Comparison of ENCODE assay signal across 1 cellular context in the genomic region with DNA sequence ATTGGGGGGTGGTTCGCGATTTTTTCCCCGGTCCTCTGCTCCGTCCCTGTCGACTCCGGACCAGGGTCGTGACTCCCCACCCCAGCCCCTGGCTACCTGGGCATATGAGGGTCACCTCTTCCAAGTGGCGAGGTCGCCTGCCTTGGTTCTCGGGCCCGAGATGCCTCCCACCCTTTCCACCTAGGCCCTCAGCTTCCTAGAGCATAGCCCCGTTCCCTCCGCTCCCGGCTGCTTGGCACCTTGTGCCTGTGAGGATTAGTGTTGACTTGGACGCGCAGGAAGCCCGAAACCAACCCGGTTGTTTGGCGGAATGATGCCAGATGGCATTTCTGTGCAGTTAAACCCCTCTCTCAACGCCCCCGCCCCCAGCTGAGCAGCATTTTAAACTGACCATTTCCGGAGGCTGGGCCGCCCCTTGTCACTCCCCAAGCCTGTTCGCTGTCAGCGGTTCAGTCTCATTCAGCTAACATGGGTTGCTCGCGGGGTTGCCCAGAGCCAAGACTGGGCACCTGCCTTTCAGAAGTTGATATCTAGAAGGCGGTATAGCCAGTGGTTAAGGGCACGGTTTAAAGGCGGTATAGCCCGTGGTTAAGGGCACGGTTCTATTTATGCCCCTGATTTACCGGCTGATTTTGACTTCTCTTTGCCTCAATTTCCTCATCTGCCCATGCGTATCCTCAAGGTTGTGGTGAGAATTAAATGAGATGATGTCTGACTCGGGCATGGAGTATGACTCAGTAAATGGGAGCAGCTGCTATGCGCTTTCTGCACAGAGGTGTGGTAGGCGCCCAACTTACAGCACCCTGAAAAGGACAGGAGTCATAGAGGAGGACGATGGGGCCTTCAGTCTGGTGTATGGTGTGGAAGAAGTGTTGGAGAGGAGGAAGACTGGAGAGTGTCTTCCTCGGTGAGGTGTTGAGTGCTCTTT.
TF ChIP-seq lines count a peak whose summit lies in the region.

No MANE protein-coding gene starts in this region.

TF ChIP-seq in HepG2, 621 proteins besides CTCF, POLR2A, EP300 and RAD21 (continued from another document and continues in another):
- TF ChIP-seq, protein P1, sequence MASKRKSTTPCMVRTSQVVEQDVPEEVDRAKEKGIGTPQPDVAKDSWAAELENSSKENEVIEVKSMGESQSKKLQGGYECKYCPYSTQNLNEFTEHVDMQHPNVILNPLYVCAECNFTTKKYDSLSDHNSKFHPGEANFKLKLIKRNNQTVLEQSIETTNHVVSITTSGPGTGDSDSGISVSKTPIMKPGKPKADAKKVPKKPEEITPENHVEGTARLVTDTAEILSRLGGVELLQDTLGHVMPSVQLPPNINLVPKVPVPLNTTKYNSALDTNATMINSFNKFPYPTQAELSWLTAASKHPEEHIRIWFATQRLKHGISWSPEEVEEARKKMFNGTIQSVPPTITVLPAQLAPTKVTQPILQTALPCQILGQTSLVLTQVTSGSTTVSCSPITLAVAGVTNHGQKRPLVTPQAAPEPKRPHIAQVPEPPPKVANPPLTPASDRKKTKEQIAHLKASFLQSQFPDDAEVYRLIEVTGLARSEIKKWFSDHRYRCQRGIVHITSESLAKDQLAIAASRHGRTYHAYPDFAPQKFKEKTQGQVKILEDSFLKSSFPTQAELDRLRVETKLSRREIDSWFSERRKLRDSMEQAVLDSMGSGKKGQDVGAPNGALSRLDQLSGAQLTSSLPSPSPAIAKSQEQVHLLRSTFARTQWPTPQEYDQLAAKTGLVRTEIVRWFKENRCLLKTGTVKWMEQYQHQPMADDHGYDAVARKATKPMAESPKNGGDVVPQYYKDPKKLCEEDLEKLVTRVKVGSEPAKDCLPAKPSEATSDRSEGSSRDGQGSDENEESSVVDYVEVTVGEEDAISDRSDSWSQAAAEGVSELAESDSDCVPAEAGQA (IDR thresholded peaks at IDR 0.05; ENCODE audit: low read depth) = no peak
- TF ChIP-seq, protein P1 (CRISPR knock-in tag; IDR thresholded peaks at IDR 0.05; ENCODE audit: borderline replicate concordance) = no peak
- TF ChIP-seq ZNF567 (CRISPR knock-in tag; IDR thresholded peaks at IDR 0.05; ENCODE audit: borderline replicate concordance) (peak; percentile 38; the same call in 1 of the 2 replicates), FOXO4 (CRISPR knock-in tag; conservative IDR thresholded peaks at IDR 0.05) (no peak), ZNF337 (CRISPR knock-in tag; IDR thresholded peaks at IDR 0.05; ENCODE audit: borderline replicate concordance, low read depth) (peak; percentile 45; the same call in 1 of the 2 replicates), FIP1L1 (IDR thresholded peaks at IDR 0.05; ENCODE audit: borderline replicate concordance, insufficient read depth, low read depth, low read length) (no peak), ZNF780A (CRISPR knock-in tag; IDR thresholded peaks at IDR 0.05) (no peak), ZNF883 (CRISPR knock-in tag; IDR thresholded peaks at IDR 0.05; ENCODE audit: not compliant biosample characterization) (no peak), MED8 (CRISPR knock-in tag; IDR thresholded peaks at IDR 0.05; ENCODE audit: insufficient replicate concordance) (peak; percentile 72), GATAD1 (CRISPR knock-in tag; IDR thresholded peaks at IDR 0.05) (no peak), ZNF225 (CRISPR knock-in tag; IDR thresholded peaks at IDR 0.05) (peak; percentile 65; the same call in 1 of the 2 replicates), ZNF562 (CRISPR knock-in tag; IDR thresholded peaks at IDR 0.05; ENCODE audit: borderline replicate concordance) (no peak), ZNF136 (CRISPR knock-in tag; IDR thresholded peaks at IDR 0.05; ENCODE audit: low read depth) (no peak), RARG (CRISPR knock-in tag; IDR thresholded peaks at IDR 0.05; ENCODE audit: low read depth) (no peak), TSC22D2 (CRISPR knock-in tag; IDR thresholded peaks at IDR 0.05; ENCODE audit: borderline replicate concordance) (no peak), PBX3 (CRISPR knock-in tag; IDR thresholded peaks at IDR 0.05; ENCODE audit: borderline replicate concordance) (no peak), TRIM24 (CRISPR knock-in tag; IDR thresholded peaks at IDR 0.05) (no peak), TFAP4 (IDR thresholded peaks at IDR 0.05; ENCODE audit: borderline replicate concordance, low read depth) (peak; percentile 44; the same call in 1 of the 2 replicates), HHEX (CRISPR knock-in tag; IDR thresholded peaks at IDR 0.05) (no peak), ZNF468 (CRISPR knock-in tag; IDR thresholded peaks at IDR 0.05) (0 out of 2 replicates have a peak, but pooled peaks have one; percentile 35), ZNF549 (CRISPR knock-in tag; IDR thresholded peaks at IDR 0.05) (no peak), ZIK1 (CRISPR knock-in tag; IDR thresholded peaks at IDR 0.05; ENCODE audit: borderline replicate concordance, low read depth) (no peak), ZSCAN29 (CRISPR knock-in tag; conservative IDR thresholded peaks at IDR 0.05) (no peak), ZNF503 (CRISPR knock-in tag; IDR thresholded peaks at IDR 0.05) (no peak)
- TF ChIP-seq, protein P2, sequence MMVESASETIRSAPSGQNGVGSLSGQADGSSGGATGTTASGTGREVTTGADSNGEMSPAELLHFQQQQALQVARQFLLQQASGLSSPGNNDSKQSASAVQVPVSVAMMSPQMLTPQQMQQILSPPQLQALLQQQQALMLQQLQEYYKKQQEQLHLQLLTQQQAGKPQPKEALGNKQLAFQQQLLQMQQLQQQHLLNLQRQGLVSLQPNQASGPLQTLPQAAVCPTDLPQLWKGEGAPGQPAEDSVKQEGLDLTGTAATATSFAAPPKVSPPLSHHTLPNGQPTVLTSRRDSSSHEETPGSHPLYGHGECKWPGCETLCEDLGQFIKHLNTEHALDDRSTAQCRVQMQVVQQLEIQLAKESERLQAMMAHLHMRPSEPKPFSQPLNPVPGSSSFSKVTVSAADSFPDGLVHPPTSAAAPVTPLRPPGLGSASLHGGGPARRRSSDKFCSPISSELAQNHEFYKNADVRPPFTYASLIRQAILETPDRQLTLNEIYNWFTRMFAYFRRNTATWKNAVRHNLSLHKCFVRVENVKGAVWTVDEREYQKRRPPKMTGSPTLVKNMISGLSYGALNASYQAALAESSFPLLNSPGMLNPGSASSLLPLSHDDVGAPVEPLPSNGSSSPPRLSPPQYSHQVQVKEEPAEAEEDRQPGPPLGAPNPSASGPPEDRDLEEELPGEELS (CRISPR knock-in tag; IDR thresholded peaks at IDR 0.05) = no peak
- TF ChIP-seq, protein P3, sequence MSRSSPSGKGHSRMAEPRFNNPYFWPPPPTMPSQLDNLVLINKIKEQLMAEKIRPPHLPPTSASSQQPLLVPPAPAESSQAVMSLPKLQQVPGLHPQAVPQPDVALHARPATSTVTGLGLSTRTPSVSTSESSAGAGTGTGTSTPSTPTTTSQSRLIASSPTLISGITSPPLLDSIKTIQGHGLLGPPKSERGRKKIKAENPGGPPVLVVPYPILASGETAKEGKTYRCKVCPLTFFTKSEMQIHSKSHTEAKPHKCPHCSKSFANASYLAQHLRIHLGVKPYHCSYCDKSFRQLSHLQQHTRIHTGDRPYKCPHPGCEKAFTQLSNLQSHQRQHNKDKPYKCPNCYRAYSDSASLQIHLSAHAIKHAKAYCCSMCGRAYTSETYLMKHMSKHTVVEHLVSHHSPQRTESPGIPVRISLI (CRISPR knock-in tag; IDR thresholded peaks at IDR 0.05; ENCODE audit: borderline replicate concordance) = no peak
- TF ChIP-seq, protein P4, sequence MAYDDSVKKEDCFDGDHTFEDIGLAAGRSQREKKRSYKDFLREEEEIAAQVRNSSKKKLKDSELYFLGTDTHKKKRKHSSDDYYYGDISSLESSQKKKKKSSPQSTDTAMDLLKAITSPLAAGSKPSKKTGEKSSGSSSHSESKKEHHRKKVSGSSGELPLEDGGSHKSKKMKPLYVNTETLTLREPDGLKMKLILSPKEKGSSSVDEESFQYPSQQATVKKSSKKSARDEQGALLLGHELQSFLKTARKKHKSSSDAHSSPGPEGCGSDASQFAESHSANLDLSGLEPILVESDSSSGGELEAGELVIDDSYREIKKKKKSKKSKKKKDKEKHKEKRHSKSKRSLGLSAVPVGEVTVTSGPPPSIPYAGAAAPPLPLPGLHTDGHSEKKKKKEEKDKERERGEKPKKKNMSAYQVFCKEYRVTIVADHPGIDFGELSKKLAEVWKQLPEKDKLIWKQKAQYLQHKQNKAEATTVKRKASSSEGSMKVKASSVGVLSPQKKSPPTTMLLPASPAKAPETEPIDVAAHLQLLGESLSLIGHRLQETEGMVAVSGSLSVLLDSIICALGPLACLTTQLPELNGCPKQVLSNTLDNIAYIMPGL (CRISPR knock-in tag; IDR thresholded peaks at IDR 0.05; ENCODE audit: borderline replicate concordance in 1 of 2, low read depth in 1 of 2) = peak in 1 of 2 experiments; percentile 35; a peak in 1 of 4 replicates
- TF ChIP-seq, protein P5, sequence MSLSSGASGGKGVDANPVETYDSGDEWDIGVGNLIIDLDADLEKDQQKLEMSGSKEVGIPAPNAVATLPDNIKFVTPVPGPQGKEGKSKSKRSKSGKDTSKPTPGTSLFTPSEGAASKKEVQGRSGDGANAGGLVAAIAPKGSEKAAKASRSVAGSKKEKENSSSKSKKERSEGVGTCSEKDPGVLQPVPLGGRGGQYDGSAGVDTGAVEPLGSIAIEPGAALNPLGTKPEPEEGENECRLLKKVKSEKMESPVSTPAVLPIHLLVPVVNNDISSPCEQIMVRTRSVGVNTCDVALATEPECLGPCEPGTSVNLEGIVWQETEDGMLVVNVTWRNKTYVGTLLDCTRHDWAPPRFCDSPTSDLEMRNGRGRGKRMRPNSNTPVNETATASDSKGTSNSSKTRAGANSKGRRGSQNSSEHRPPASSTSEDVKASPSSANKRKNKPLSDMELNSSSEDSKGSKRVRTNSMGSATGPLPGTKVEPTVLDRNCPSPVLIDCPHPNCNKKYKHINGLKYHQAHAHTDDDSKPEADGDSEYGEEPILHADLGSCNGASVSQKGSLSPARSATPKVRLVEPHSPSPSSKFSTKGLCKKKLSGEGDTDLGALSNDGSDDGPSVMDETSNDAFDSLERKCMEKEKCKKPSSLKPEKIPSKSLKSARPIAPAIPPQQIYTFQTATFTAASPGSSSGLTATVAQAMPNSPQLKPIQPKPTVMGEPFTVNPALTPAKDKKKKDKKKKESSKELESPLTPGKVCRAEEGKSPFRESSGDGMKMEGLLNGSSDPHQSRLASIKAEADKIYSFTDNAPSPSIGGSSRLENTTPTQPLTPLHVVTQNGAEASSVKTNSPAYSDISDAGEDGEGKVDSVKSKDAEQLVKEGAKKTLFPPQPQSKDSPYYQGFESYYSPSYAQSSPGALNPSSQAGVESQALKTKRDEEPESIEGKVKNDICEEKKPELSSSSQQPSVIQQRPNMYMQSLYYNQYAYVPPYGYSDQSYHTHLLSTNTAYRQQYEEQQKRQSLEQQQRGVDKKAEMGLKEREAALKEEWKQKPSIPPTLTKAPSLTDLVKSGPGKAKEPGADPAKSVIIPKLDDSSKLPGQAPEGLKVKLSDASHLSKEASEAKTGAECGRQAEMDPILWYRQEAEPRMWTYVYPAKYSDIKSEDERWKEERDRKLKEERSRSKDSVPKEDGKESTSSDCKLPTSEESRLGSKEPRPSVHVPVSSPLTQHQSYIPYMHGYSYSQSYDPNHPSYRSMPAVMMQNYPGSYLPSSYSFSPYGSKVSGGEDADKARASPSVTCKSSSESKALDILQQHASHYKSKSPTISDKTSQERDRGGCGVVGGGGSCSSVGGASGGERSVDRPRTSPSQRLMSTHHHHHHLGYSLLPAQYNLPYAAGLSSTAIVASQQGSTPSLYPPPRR (CRISPR knock-in tag; IDR thresholded peaks at IDR 0.05; ENCODE audit: borderline replicate concordance) = no peak
